In the genomic region with DNA sequence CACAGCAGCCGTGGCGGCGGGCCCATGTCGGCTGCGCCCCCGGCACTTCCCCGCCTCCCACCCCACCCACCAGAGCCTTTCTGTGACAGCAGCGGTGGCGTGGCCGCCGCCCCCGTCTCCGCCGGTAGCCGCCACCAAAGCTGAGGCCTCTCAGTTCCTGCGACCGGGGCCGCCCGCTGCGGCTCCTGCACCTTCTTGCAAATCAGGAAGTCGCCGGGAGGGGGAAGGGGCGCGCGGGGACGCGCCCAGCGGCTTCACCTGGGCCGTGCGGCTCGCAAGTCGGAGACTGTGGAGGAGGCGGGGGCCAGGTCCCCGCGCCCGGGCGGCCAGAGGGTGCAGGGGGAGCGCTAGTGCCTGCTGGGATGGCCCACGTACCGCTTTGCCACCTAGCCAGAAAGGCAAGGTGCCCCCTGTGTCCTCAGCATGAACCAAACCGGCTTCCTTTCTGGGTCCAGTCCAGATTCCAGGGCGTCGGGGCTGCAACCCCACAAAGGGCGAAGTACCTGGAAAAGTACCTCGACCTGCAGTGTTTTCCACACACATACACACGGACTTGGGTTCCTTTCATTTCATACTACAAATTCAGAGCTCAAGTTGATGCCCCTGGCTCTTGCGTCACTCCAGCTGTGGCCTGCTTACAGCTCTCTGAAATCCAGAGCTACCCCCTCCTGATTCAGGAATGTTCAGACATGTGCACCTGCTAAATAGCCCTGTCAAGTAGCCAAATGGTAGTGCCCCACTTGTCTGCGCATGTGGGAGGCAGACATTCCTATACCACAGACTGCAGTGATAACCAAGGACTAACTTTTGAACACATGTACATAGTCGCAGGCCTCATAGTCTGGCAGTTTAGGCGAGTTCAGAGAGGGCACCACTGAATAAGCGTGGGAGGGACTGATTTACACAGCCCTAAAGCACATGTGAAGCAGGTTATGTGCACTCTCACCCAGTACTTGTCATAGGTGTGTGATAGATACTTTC, we compare ENCODE assay signal across 8 cellular contexts. TPM values are rescaled to one million over a fixed set of nuclear protein-coding genes. Genes with fewer than 3 reads are reported as not detected.
A peak's percentile ranks its signal among the peaks of the same experiment; 100 is the strongest.
DNase-seq lines count a peak whose midpoint lies in the region; ATAC-seq and TF ChIP-seq lines count a peak whose summit lies in the region.

A gene with protein sequence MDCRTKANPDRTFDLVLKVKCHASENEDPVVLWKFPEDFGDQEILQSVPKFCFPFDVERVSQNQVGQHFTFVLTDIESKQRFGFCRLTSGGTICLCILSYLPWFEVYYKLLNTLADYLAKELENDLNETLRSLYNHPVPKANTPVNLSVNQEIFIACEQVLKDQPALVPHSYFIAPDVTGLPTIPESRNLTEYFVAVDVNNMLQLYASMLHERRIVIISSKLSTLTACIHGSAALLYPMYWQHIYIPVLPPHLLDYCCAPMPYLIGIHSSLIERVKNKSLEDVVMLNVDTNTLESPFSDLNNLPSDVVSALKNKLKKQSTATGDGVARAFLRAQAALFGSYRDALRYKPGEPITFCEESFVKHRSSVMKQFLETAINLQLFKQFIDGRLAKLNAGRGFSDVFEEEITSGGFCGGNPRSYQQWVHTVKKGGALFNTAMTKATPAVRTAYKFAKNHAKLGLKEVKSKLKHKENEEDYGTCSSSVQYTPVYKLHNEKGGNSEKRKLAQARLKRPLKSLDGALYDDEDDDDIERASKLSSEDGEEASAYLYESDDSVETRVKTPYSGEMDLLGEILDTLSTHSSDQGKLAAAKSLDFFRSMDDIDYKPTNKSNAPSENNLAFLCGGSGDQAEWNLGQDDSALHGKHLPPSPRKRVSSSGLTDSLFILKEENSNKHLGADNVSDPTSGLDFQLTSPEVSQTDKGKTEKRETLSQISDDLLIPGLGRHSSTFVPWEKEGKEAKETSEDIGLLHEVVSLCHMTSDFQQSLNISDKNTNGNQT (minus strand): TSS at position 199 of the 981 bp plus-strand sequence. CDS start 325 bp downstream, outside the sequence.

- H3K36me3 ChIP-seq in HUES48 (ENCODE audit: control insufficient read depth, insufficient read depth, low read length) (no peaks in the 10 kb centered on the region), gastroesophageal sphincter (no peaks in the 10 kb centered on the region), testis (ENCODE audit: low read depth, missing control alignments) (no peaks in the 10 kb centered on the region)

- ATAC-seq in GM21390 (IDR thresholded peaks at IDR 0.05; ENCODE audit: unreplicated experiment): peak; percentile 64
- peak; percentile 67 for ATAC-seq in gastroesophageal sphincter

- peaks cover 12% of the 10 kb centered on the region; the same call in 1 of the 2 replicates for H3K27me3 ChIP-seq in HUES48 (ENCODE audit: control insufficient read depth, insufficient read depth, low read length)
- no peaks in the 10 kb centered on the region for H3K27me3 ChIP-seq in gastroesophageal sphincter
- H3K27me3 ChIP-seq in testis: no peaks in the 10 kb centered on the region

- H3K27ac ChIP-seq in HUES48 (ENCODE audit: low read depth, low read length) (no peak within 1 kb of the TSS), gastroesophageal sphincter (peak within 1 kb of the TSS; percentile 44 to 95 (median 88)), testis (peak within 1 kb of the TSS; percentile 89 to 90)

- peaks cover 26% of the 10 kb centered on the region for H3K36me3 Mint-ChIP-seq in Calu3 (ENCODE audit: insufficient read depth, unreplicated experiment)

- H3K27ac Mint-ChIP-seq in Calu3 (ENCODE audit: unreplicated experiment): peak within 1 kb of the TSS; percentile 93

- peaks cover 12% of the 10 kb centered on the region for H3K4me1 ChIP-seq in HUES48 (ENCODE audit: control insufficient read depth, insufficient read depth, low read length)
- peaks cover 4 to 42% (median 16%) of the 10 kb centered on the region in 3 donors for H3K4me1 ChIP-seq in gastroesophageal sphincter
- peaks cover 10% of the 10 kb centered on the region for H3K4me1 ChIP-seq in testis

- peak in 1 of 2 donors; percentile 36 for TF ChIP-seq POLR2A in gastroesophageal sphincter (IDR thresholded peaks at IDR 0.05)
- no peak for TF ChIP-seq POLR2A in testis (IDR thresholded peaks at IDR 0.05)

- H3K9me3 Mint-ChIP-seq in Calu3 (ENCODE audit: low read depth, unreplicated experiment): peaks cover 3% of the 10 kb centered on the region

- no peak for TF ChIP-seq EP300 in gastroesophageal sphincter (IDR thresholded peaks at IDR 0.05)

- no peaks in the 10 kb centered on the region for H3K27me3 Mint-ChIP-seq in Calu3 (ENCODE audit: unreplicated experiment)

- intact Hi-C loops in Calu3 (cut with micrococcal nuclease; ENCODE audit: unreplicated experiment): loop anchor here (5.0 kb wide), 1 partner anchor 158 kb away; no protein-coding TSS in a partner anchor
- intact Hi-C loops in testis (cut with DNase I; ENCODE audit: low total_unique reads): no loop called here

- H3K4me3 Mint-ChIP-seq in Calu3 (ENCODE audit: low read depth, unreplicated experiment): peak within 1 kb of the TSS; percentile 72

- H3K4me3 ChIP-seq in HUES48 (ENCODE audit: low read depth, low read length): peak within 1 kb of the TSS; percentile 61
- H3K4me3 ChIP-seq in gastroesophageal sphincter: peak within 1 kb of the TSS; percentile 63 to 83
- H3K4me3 ChIP-seq in testis: peak within 1 kb of the TSS; percentile 75 to 86

- peak; percentile 93 for DNase-seq in Calu3
- peak; percentile 68 for DNase-seq in SIG-M5 (lab: John Stamatoyannopoulos, UW)
- peak; percentile 93 for DNase-seq in activated effector memory CD4-positive, alpha-beta T cell treated with anti-CD3 and anti-CD28 coated beads, Interleukin-2, amount 50 U/mL, for 16 hours
- DNase-seq in occipital lobe (lab: John Stamatoyannopoulos, UW): peak; percentile 37
- peak; percentile 80 for DNase-seq in testis

- 51 to 77% methylated on average over 3 to 7 of the region's 51 CpGs for WGBS in gastroesophageal sphincter (ENCODE audit: low coverage in 1 of 2), 2 donors
- 8 to 12% methylated on average over 17 to 36 of the region's 51 CpGs for WGBS in testis, 2 donors

- H3K9me3 ChIP-seq in HUES48 (ENCODE audit: control insufficient read depth, insufficient read depth, low read length) (no peaks in the 10 kb centered on the region), gastroesophageal sphincter (no peaks in the 10 kb centered on the region), testis (no peaks in the 10 kb centered on the region)

- H3K9ac ChIP-seq in HUES48 (ENCODE audit: low read depth, low read length): peak within 1 kb of the TSS; percentile 31; the same call in 1 of the 2 replicates

- BruUV-seq in Calu3 (replicated peaks; lab: Mats Ljungman, UMichigan): no TSS peak

- CTCF ChIA-PET in Calu3 (lab: Charles Lee): interaction anchor here (0.6 to 1.4 kb wide), 4 partner anchors 63 to 1369 kb away, joined by 3 to 5 read pairs (median 3); no protein-coding TSS in a partner anchor

- no peak for TF ChIP-seq CTCF in Calu3 (IDR thresholded peaks at IDR 0.05; ENCODE audit: unreplicated experiment)
- TF ChIP-seq CTCF in gastroesophageal sphincter (IDR thresholded peaks at IDR 0.05): peak in 3 of 4 experiments; percentile 7 to 18 (median 17)
- no peak for TF ChIP-seq CTCF in testis (IDR thresholded peaks at IDR 0.05)

- peaks cover 44% of the 10 kb centered on the region for H3K4me1 Mint-ChIP-seq in Calu3 (ENCODE audit: low read depth, unreplicated experiment)

RNA-seq across cellular contexts. Expression of the gene that starts here (rescaled TPM):
- total RNA-seq in Calu3 (2022) (26.7 and 28.2 TPM in 2 replicates), gastroesophageal sphincter (10 to 100 TPM in 1 of 4 donors, 1 to 10 TPM in 3; 8.3 to 11.5 (median 8.8) TPM), occipital lobe (65.2 TPM), testis (10 to 100 TPM; 11.6 TPM)
- polyA plus RNA-seq in testis (ENCODE audit: insufficient read depth, low read depth, low replicate concordance): 7.2 TPM

Comparison
In these comparisons a context has a peak if more than half of its experiments do, and no peak if none do; other contexts are left out.
1. DNase-seq: peak in every context shown above with its lines; median percentile 93 in Calu3; 93 in activated effector memory CD4-positive, alpha-beta T cell treated with anti-CD3 and anti-CD28 coated beads, Interleukin-2, amount 50 U/mL, for 16 hours; 80 in testis; 68 in SIG-M5; 37 in occipital lobe.
2. CTCF ChIP-seq: peak in gastroesophageal sphincter (3 of 4); none in Calu3 (single experiment) and testis (0 of 3).
3. Peak in every context shown above with its lines, with median percentiles within 50 percentile points of each other: H3K4me3 ChIP-seq.